Comparison of ENCODE assay signal across 23 cellular contexts in genomic region chr11:112783945-112784322, GRCh38.
DNase-seq lines count a peak whose midpoint lies in the region; FAIRE-seq and TF ChIP-seq lines count a peak whose summit lies in the region.
"Had no signal": no experiment of that assay in that cellular context is flagged by ENCODE, and none has a peak within 500 bp of the region (broad histone marks: within the 10 kb centered on the region; RNA-seq: fewer than 3 reads in every experiment).

No MANE protein-coding gene starts in this region.

- H3K9ac ChIP-seq in astrocyte (ENCODE audit: low read length) (no peak overlapping the region), skeletal muscle tissue (ENCODE audit: low read depth in 1 of 3, low read length in 3 of 3) (no peak overlapping the region)

- no peaks in the 10 kb centered on the region for H3K36me3 ChIP-seq in SJCRH30
- H3K36me3 ChIP-seq in astrocyte (ENCODE audit: insufficient read depth, low read length) = no peaks in the 10 kb centered on the region
- H3K36me3 ChIP-seq in right atrium auricular region = no peaks in the 10 kb centered on the region
- H3K36me3 ChIP-seq in skeletal muscle tissue (ENCODE audit: control insufficient read depth in 3 of 3, insufficient read depth in 3 of 3, low read length in 3 of 3) = no peaks in the 10 kb centered on the region
- H3K36me3 ChIP-seq: Peyer's patch had no signal

- H3K27ac Mint-ChIP-seq in astrocyte (ENCODE audit: unreplicated experiment) = no peak overlapping the region
- H3K27ac Mint-ChIP-seq: activated CD4-positive, alpha-beta T cell treated with anti-CD3 and anti-CD28 coated beads for 36 hours; CD8-positive, alpha-beta memory T cell; naive thymus-derived CD4-positive, alpha-beta T cell; stimulated activated naive CD8-positive, alpha-beta T cell treated with anti-CD3 and anti-CD28 coated beads, Interleukin-15, Interleukin-2, amounts not matched to agents 100 ng/mL and 50 ng/mL, for 24 hours; T-helper 17 cell had no signal

- peak overlapping the region; percentile 68 for H3K4me2 ChIP-seq in astrocyte (ENCODE audit: low read length)

- peak overlapping the region; percentile 49 for H3K4me3 ChIP-seq in SJCRH30
- no peak overlapping the region for H3K4me3 ChIP-seq in astrocyte (ENCODE audit: insufficient read depth, low read depth, low read length)
- H3K4me3 ChIP-seq in right atrium auricular region = no peak overlapping the region
- no peak overlapping the region for H3K4me3 ChIP-seq in skeletal muscle tissue (ENCODE audit: low read length in 3 of 3)
- H3K4me3 ChIP-seq: Peyer's patch had no signal

- H3K9me3 Mint-ChIP-seq in astrocyte (ENCODE audit: unreplicated experiment) = no peaks in the 10 kb centered on the region
- H3K9me3 Mint-ChIP-seq: CD8-positive, alpha-beta memory T cell; stimulated activated naive CD8-positive, alpha-beta T cell treated with anti-CD3 and anti-CD28 coated beads, Interleukin-15, Interleukin-2, amounts not matched to agents 100 ng/mL and 50 ng/mL, for 24 hours had no signal

- no peak overlapping the region for H3K4me3 Mint-ChIP-seq in astrocyte (ENCODE audit: unreplicated experiment)
- H3K4me3 Mint-ChIP-seq: activated CD4-positive, alpha-beta T cell treated with anti-CD3 and anti-CD28 coated beads for 36 hours; brain; CD8-positive, alpha-beta memory T cell; naive thymus-derived CD4-positive, alpha-beta T cell; stimulated activated naive CD8-positive, alpha-beta T cell treated with anti-CD3 and anti-CD28 coated beads, Interleukin-15, Interleukin-2, amounts not matched to agents 100 ng/mL and 50 ng/mL, for 24 hours; T-helper 17 cell had no signal

- H3K4me1 Mint-ChIP-seq in astrocyte (ENCODE audit: low read depth, unreplicated experiment) = peaks cover 9% of the 10 kb centered on the region
- H3K4me1 Mint-ChIP-seq: activated CD4-positive, alpha-beta T cell treated with anti-CD3 and anti-CD28 coated beads for 36 hours; CD8-positive, alpha-beta memory T cell; naive thymus-derived CD4-positive, alpha-beta T cell had no signal

- H3K36me3 Mint-ChIP-seq in astrocyte (ENCODE audit: low read depth, unreplicated experiment) = no peaks in the 10 kb centered on the region
- H3K36me3 Mint-ChIP-seq: brain; CD8-positive, alpha-beta memory T cell; naive thymus-derived CD4-positive, alpha-beta T cell had no signal

- H2AFZ ChIP-seq in astrocyte (ENCODE audit: low read depth, low read length) = peak overlapping the region; percentile 46

- H3K27me3 Mint-ChIP-seq in astrocyte (ENCODE audit: low read depth, unreplicated experiment) = peaks cover 3% of the 10 kb centered on the region

- H3K27ac ChIP-seq in SJCRH30 = peak overlapping the region; percentile 83
- peak overlapping the region; percentile 4 for H3K27ac ChIP-seq in astrocyte (ENCODE audit: low read depth, low read length)
- peak overlapping the region; percentile 64 to 79 for H3K27ac ChIP-seq in right atrium auricular region
- peak overlapping the region; percentile 59 for H3K27ac ChIP-seq in skeletal muscle tissue (ENCODE audit: low read depth, low read length)

- H3K4me1 ChIP-seq in SJCRH30 (peaks cover 9% of the 10 kb centered on the region), astrocyte (ENCODE audit: insufficient read depth, low read length) (peaks cover 40% of the 10 kb centered on the region), right atrium auricular region (peaks cover 0 to 59% of the 10 kb centered on the region in 2 donors), skeletal muscle tissue (ENCODE audit: control insufficient read depth in 3 of 3, insufficient read depth in 3 of 3, low read length in 3 of 3) (peaks cover 17 to 25% (median 21%) of the 10 kb centered on the region in 3 donors)
- H3K4me1 ChIP-seq: Peyer's patch had no signal

- no peaks in the 10 kb centered on the region for H3K79me2 ChIP-seq in astrocyte (ENCODE audit: insufficient read depth, low read length)

- H3K27me3 ChIP-seq in SJCRH30 (no peaks in the 10 kb centered on the region), astrocyte (ENCODE audit: insufficient read depth, low read length) (no peaks in the 10 kb centered on the region), right atrium auricular region (no peaks in the 10 kb centered on the region), skeletal muscle tissue (ENCODE audit: control insufficient read depth in 3 of 3, insufficient read depth in 3 of 3, low read length in 3 of 3) (peaks cover 0 to 15% (median 8%) of the 10 kb centered on the region in 3 donors)
- H3K27me3 ChIP-seq: Peyer's patch had no signal

- no peak for FAIRE-seq in astrocyte (lab: Jason Lieb, UNC)
- FAIRE-seq: G401.6, GM18507, H1 had no signal

- H4K20me1 ChIP-seq in astrocyte (ENCODE audit: insufficient read depth, low read length) = no peaks in the 10 kb centered on the region

- no peak for DNase-seq in SJCRH30
- DNase-seq in astrocyte (ENCODE audit: low read depth) = peak; percentile 74
- DNase-seq in right atrium auricular region (ENCODE audit: low spot score) = no peak
- no peak for DNase-seq in NCI-H187 treated with DMSO at 0.1 percent for 48 hours (lab: John Stamatoyannopoulos, UW)
- no peak for DNase-seq in NCI-H2107 treated with DMSO at 0.1 percent for 48 hours (lab: John Stamatoyannopoulos, UW; ENCODE audit: unreplicated experiment)
- DNase-seq in D341Med (ENCODE audit: low spot score) = no peak
- DNase-seq: activated CD4-positive, alpha-beta T cell treated with anti-CD3 and anti-CD28 coated beads for 36 hours; activated effector memory CD4-positive, alpha-beta T cell treated with anti-CD3 and anti-CD28 coated beads, Interleukin-2, amount 50 U/mL, for 16 hours; AML-193; CD8-positive, alpha-beta memory T cell; KBM-7; naive thymus-derived CD4-positive, alpha-beta T cell; NCI-H1436; Peyer's patch; stimulated activated CD4-positive, alpha-beta T cell treated with anti-CD3 and anti-CD28 coated beads, Interleukin-15, amount 100 ng/mL, for 24 hours; T-helper 17 cell; trophoblast cell had no signal

- TF ChIP-seq CTCF in astrocyte (IDR thresholded peaks at IDR 0.05; ENCODE audit: insufficient read depth, low read depth, low read length) (no peak), right atrium auricular region (IDR thresholded peaks at IDR 0.05) (no peak)

- no peaks in the 10 kb centered on the region for H3K9me3 ChIP-seq in SJCRH30 (replicated peaks)
- H3K9me3 ChIP-seq in astrocyte (ENCODE audit: insufficient read depth, low read depth, low read length) = no peaks in the 10 kb centered on the region
- H3K9me3 ChIP-seq in right atrium auricular region = no peaks in the 10 kb centered on the region
- no peaks in the 10 kb centered on the region for H3K9me3 ChIP-seq in skeletal muscle tissue (ENCODE audit: control insufficient read depth in 3 of 3, low read length in 3 of 3)
- H3K9me3 ChIP-seq: Peyer's patch had no signal

Comparison
In these comparisons a context has a peak if more than half of its experiments do, and no peak if none do; other contexts are left out.
1. H3K27ac ChIP-seq: peak in every context shown above with its lines; median percentile 83 in SJCRH30; 72 in right atrium auricular region; 59 in skeletal muscle tissue; 4 in astrocyte.